ENCODE assay signal across 1 cellular context in genomic region chr20:62937353-62938104, GRCh38.
A peak's percentile ranks its signal among the peaks of the same experiment; 100 is the strongest.
TF ChIP-seq lines count a peak whose summit lies in the region.

No MANE protein-coding gene starts in this region.

TF ChIP-seq in HEK293, 187 proteins besides CTCF, POLR2A, EP300 and RAD21 (continued from another document):
- TF ChIP-seq ELK4 (IDR thresholded peaks at IDR 0.05; ENCODE audit: borderline replicate concordance, low read depth, low read length) (no peak), EGR2 (tag by site-specific recombination; IDR thresholded peaks at IDR 0.05; ENCODE audit: low read depth) (peak; percentile 88), ZNF280D (tag by site-specific recombination; IDR thresholded peaks at IDR 0.05) (0 out of 2 replicates have a peak, but pooled peaks have one; percentile 31), ZBTB7A (tag by site-specific recombination; IDR thresholded peaks at IDR 0.05; ENCODE audit: low read depth) (0 out of 2 replicates have a peak, but pooled peaks have one; percentile 36), ZNF792 (tag by site-specific recombination; IDR thresholded peaks at IDR 0.05) (no peak), YY2 (tag by site-specific recombination; IDR thresholded peaks at IDR 0.05) (peak; percentile 91), ZNF843 (tag by site-specific recombination; IDR thresholded peaks at IDR 0.05) (peak; percentile 55; the same call in 1 of the 2 replicates), GLIS2 (tag by site-specific recombination; IDR thresholded peaks at IDR 0.05) (peak; percentile 82), PRDM10 (tag by site-specific recombination; IDR thresholded peaks at IDR 0.05) (peak; percentile 29; the same call in 1 of the 2 replicates), ZNF324 (tag by site-specific recombination; IDR thresholded peaks at IDR 0.05) (peak; percentile 67; the same call in 1 of the 2 replicates), RBAK (tag by site-specific recombination; IDR thresholded peaks at IDR 0.05) (no peak), ZNF580 (tag by site-specific recombination; IDR thresholded peaks at IDR 0.05) (peak; percentile 53; the same call in 1 of the 2 replicates), ZNF433 (tag by site-specific recombination; IDR thresholded peaks at IDR 0.05; ENCODE audit: low read depth) (no peak), ZNF362 (tag by site-specific recombination; IDR thresholded peaks at IDR 0.05) (no peak), ZNF423 (tag by site-specific recombination; IDR thresholded peaks at IDR 0.05) (0 out of 2 replicates have a peak, but pooled peaks have one; percentile 26), ZNF488 (tag by site-specific recombination; IDR thresholded peaks at IDR 0.05) (0 out of 2 replicates have a peak, but pooled peaks have one; percentile 18), KLF16 (tag by site-specific recombination; IDR thresholded peaks at IDR 0.05) (peak; percentile 93), PRDM2 (tag by site-specific recombination; IDR thresholded peaks at IDR 0.05; ENCODE audit: borderline replicate concordance) (0 out of 2 replicates have a peak, but pooled peaks have one; percentile 79), ZNF664 (tag by site-specific recombination; IDR thresholded peaks at IDR 0.05) (0 out of 2 replicates have a peak, but pooled peaks have one; percentile 14), ZBTB10 (tag by site-specific recombination; IDR thresholded peaks at IDR 0.05) (peak; percentile 73), SP7 (tag by site-specific recombination; IDR thresholded peaks at IDR 0.05) (peak; percentile 83)
